ENCODE assay signal across 8 cellular contexts in genomic region chr7:45026984-45027773, GRCh38. TPM values are rescaled to one million over a fixed set of nuclear protein-coding genes. Genes with fewer than 3 reads are reported as not detected.
DNase-seq lines count a peak whose midpoint lies in the region; ATAC-seq and TF ChIP-seq lines count a peak whose summit lies in the region.

No MANE protein-coding gene starts in this region.

- no peaks in the 10 kb centered on the region for H3K9me2 ChIP-seq in DOHH2 (replicated peaks; ENCODE audit: control insufficient read depth, low read length)

- H3K27me3 ChIP-seq in DOHH2 (ENCODE audit: control insufficient read depth, low read length) (no peaks in the 10 kb centered on the region), prostate gland (replicated peaks; ENCODE audit: insufficient read depth) (no peaks in the 10 kb centered on the region)

- H3K4me3 ChIP-seq in DOHH2 (ENCODE audit: low read length) (peak overlapping the region; percentile 72), prostate gland (peak overlapping the region; percentile 6 to 7)

- peaks cover 28% of the 10 kb centered on the region; the same call in 1 of the 2 replicates for H4K20me1 ChIP-seq in DOHH2 (ENCODE audit: control insufficient read depth, insufficient read depth, low read depth, low read length)

- H3K4me1 ChIP-seq in DOHH2 (ENCODE audit: control insufficient read depth, low read length) (peaks cover 90% of the 10 kb centered on the region), prostate gland (replicated peaks) (no peaks in the 10 kb centered on the region)

- H3K36me3 ChIP-seq in DOHH2 (ENCODE audit: control insufficient read depth, low read length) (peaks cover 73% of the 10 kb centered on the region), prostate gland (no peaks in the 10 kb centered on the region)

- TF ChIP-seq POLR2A in Raji (IDR thresholded peaks at IDR 0.05; ENCODE audit: insufficient read depth, low read depth, low read length) (peak; percentile 26; the same call in 1 of the 2 replicates), prostate gland (IDR thresholded peaks at IDR 0.05) (no peak)

- peaks cover 4% of the 10 kb centered on the region; the same call in 1 of the 2 replicates for H3K9me3 ChIP-seq in DOHH2 (ENCODE audit: control insufficient read depth, insufficient read depth, low read length)
- H3K9me3 ChIP-seq in prostate gland = no peaks in the 10 kb centered on the region

- no peak for ATAC-seq in HG03045 (IDR thresholded peaks at IDR 0.05; ENCODE audit: unreplicated experiment)
- no peak for ATAC-seq in GM19023 (IDR thresholded peaks at IDR 0.05; ENCODE audit: unreplicated experiment)

- DNase-seq in HCEC 1CT (peak; percentile 32), dermis blood vessel endothelial cell (peak; percentile 19), prostate gland (ENCODE audit: low spot score) (no peak), cerebellar nuclear complex (lab: John Stamatoyannopoulos, UW) (no peak)

- H3F3A ChIP-seq in DOHH2 (ENCODE audit: control insufficient read depth, insufficient read depth) = peaks cover 34% of the 10 kb centered on the region

- WGBS in prostate gland = 63% methylated on average over 10 of the region's 10 CpGs

- H3K79me2 ChIP-seq in DOHH2 (ENCODE audit: control insufficient read depth, low read length) = peaks cover 100% of the 10 kb centered on the region

- TF ChIP-seq CTCF in DOHH2 (IDR thresholded peaks at IDR 0.05; ENCODE audit: low read depth, low read length, poor library complexity, severe bottlenecking) (no peak), prostate gland (IDR thresholded peaks at IDR 0.05) (no peak)

- H3K4me2 ChIP-seq in DOHH2 (ENCODE audit: low read length) = peak overlapping the region; percentile 89

- peak overlapping the region; percentile 92 for H3K27ac ChIP-seq in DOHH2 (ENCODE audit: low read depth, low read length)
- H3K27ac ChIP-seq in prostate gland = no peak overlapping the region

- intact Hi-C loops in prostate gland (cut with DNase I) = no loop called here

RNA-seq across cellular contexts. Expression of gene CCM2, which starts 27.2 kb away (rescaled TPM):
- total RNA-seq in dermis blood vessel endothelial cell (76.4 and 91.4 TPM in 2 replicates), prostate gland (10 to 100 TPM; 30.0 to 83.6 TPM)

RNA-seq across cellular contexts. Expression of gene MYO1G, which starts 48.4 kb away (rescaled TPM):
- total RNA-seq in dermis blood vessel endothelial cell (0.09 and 0.17 TPM in 2 replicates), prostate gland (1 to 10 TPM; 1.9 to 2.7 TPM)

Comparison
In these comparisons a context has a peak if more than half of its experiments do, and no peak if none do; other contexts are left out.
1. DNase-seq: peak in HCEC 1CT (single experiment) and dermis blood vessel endothelial cell (single experiment); none in prostate gland (single experiment) and cerebellar nuclear complex (0 of 2).